ENCODE assay signal across 34 cellular contexts in the genomic region with DNA sequence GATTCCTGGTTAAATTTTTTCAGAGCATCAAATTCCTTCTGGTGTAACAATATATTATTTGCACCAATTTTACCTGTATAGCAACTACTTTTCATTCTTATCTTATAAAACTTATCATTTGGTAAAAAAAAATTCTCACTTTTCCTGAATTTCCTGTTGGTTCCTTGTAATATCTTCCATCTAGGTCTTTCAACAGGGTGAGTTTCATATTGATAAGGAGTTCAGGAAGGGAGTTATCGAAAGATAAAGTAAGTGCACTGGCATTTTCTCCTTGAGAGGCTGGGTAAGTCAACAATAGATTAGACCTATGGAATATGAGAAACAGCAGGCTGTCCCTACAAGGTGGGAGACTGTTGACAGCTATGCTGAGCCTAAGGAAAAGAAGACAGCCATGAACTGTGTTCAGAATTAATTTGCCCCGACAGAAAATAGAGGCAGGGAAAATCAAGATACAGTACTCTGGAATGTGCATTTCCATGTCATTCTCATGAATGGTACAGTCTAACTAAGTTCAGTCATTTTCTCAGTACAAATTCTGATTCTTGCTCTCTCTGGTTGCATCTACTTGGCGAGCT. TPM values are rescaled to one million over a fixed set of nuclear protein-coding genes. Genes with fewer than 3 reads are reported as not detected.
"Had no signal": no experiment of that assay in that cellular context is flagged by ENCODE, and none has a peak within 500 bp of the region (broad histone marks: within the 10 kb centered on the region; RNA-seq: fewer than 3 reads in every experiment).

No MANE protein-coding gene starts in this region.

- H3K4me1 Mint-ChIP-seq: activated B cell treated with CpG ODN at 0.5 μM for 24 hours; activated CD4-positive, alpha-beta memory T cell treated with anti-CD3 and anti-CD28 coated beads, Interleukin-2, amount 10 ng/mL, durations not matched to agents 7 days and 5 days; activated CD8-positive, alpha-beta memory T cell treated with anti-CD3 and anti-CD28 coated beads, Interleukin-2, amount 10 ng/mL, durations not matched to agents 7 days and 5 days; activated naive CD4-positive, alpha-beta T cell treated with anti-CD3 and anti-CD28 coated beads, Interleukin-2, amount 10 ng/mL, durations not matched to agents 7 days and 5 days; activated naive CD8-positive, alpha-beta T cell treated with anti-CD3 and anti-CD28 coated beads, Interleukin-2, amount 50 U/mL, for 24 hours; T-cell had no signal

- H3K4me3 Mint-ChIP-seq: activated B cell treated with CpG ODN at 0.5 μM for 24 hours; activated CD4-positive, alpha-beta memory T cell treated with anti-CD3 and anti-CD28 coated beads, Interleukin-2, amount 10 ng/mL, durations not matched to agents 7 days and 5 days; activated CD8-positive, alpha-beta memory T cell treated with anti-CD3 and anti-CD28 coated beads, Interleukin-2, amount 10 ng/mL, durations not matched to agents 7 days and 5 days; activated naive CD4-positive, alpha-beta T cell treated with anti-CD3 and anti-CD28 coated beads, Interleukin-2, amount 10 ng/mL, durations not matched to agents 7 days and 5 days; activated naive CD8-positive, alpha-beta T cell; activated naive CD8-positive, alpha-beta T cell treated with anti-CD3 and anti-CD28 coated beads, Interleukin-2, amount 50 U/mL, for 24 hours; T-cell; T-helper 17 cell had no signal

- H3K36me3 ChIP-seq: brain microvascular endothelial cell had no signal

- H3K27ac Mint-ChIP-seq: activated B cell treated with CpG ODN at 0.5 μM for 24 hours; activated CD4-positive, alpha-beta memory T cell treated with anti-CD3 and anti-CD28 coated beads, Interleukin-2, amount 10 ng/mL, durations not matched to agents 7 days and 5 days; activated CD8-positive, alpha-beta memory T cell treated with anti-CD3 and anti-CD28 coated beads, Interleukin-2, amount 10 ng/mL, durations not matched to agents 7 days and 5 days; activated naive CD4-positive, alpha-beta T cell treated with anti-CD3 and anti-CD28 coated beads, Interleukin-2, amount 10 ng/mL, durations not matched to agents 7 days and 5 days; activated naive CD8-positive, alpha-beta T cell; activated naive CD8-positive, alpha-beta T cell treated with anti-CD3 and anti-CD28 coated beads, Interleukin-2, amount 50 U/mL, for 24 hours; T-cell; T-helper 17 cell had no signal

- H3K9me3 Mint-ChIP-seq: activated CD4-positive, alpha-beta memory T cell treated with anti-CD3 and anti-CD28 coated beads, Interleukin-2, amount 10 ng/mL, durations not matched to agents 7 days and 5 days; activated naive CD4-positive, alpha-beta T cell treated with anti-CD3 and anti-CD28 coated beads, Interleukin-2, amount 10 ng/mL, durations not matched to agents 7 days and 5 days; activated naive CD8-positive, alpha-beta T cell treated with anti-CD3 and anti-CD28 coated beads, Interleukin-2, amount 50 U/mL, for 24 hours; T-cell had no signal

- H3K27ac ChIP-seq: brain microvascular endothelial cell had no signal

- DNase-seq: activated B cell treated with CpG ODN at 0.5 μM for 24 hours; activated CD4-positive, alpha-beta memory T cell treated with anti-CD3 and anti-CD28 coated beads, Interleukin-2, amount 10 ng/mL, durations not matched to agents 7 days and 5 days; activated CD4-positive, alpha-beta T cell treated with anti-CD3 and anti-CD28 coated beads for 4 hours; activated CD4-positive, CD25-positive, alpha-beta regulatory T cell treated with anti-CD3 and anti-CD28 coated beads, Interleukin-2, amount 50 U/mL, for 72 hours; activated CD8-positive, alpha-beta memory T cell treated with anti-CD3 and anti-CD28 coated beads for 24 hours; activated CD8-positive, alpha-beta memory T cell treated with anti-CD3 and anti-CD28 coated beads, Interleukin-2, amount 10 ng/mL, durations not matched to agents 7 days and 5 days; activated CD8-positive, alpha-beta memory T cell treated with anti-CD3 and anti-CD28 coated beads, Interleukin-2, amount 50 U/mL, for 48 hours; activated effector memory CD4-positive, alpha-beta T cell treated with Interleukin-2 at 50 U/mL for 16 hours; activated naive CD4-positive, alpha-beta T cell treated with anti-CD3 and anti-CD28 coated beads, Interleukin-2, amount 10 ng/mL, durations not matched to agents 7 days and 5 days; activated naive CD8-positive, alpha-beta T cell treated with anti-CD3 and anti-CD28 coated beads, Interleukin-2, amount 50 U/mL, for 24 hours; activated T-cell treated with anti-CD3 and anti-CD28 coated beads, Interleukin-2, amount 50 U/mL, for 48 hours; aorta; brain microvascular endothelial cell; central memory CD4-positive, alpha-beta T cell; Karpas-422; KBM-7; NCI-H1105; NCI-H1417 treated with DMSO at 0.1 percent for 48 hours; NCI-H1930; NCI-H2081 treated with DMSO at 0.1 percent for 48 hours; NCI-H345; NCI-H524 treated with DMSO at 0.1 percent for 48 hours; NK-92 treated with Interleukin-12 subunit alpha and Interleukin-12 subunit beta, amount 100 ng/mL, for 24 hours; OCI-M1; RPMI8226; SIG-M5; T-cell; T-helper 17 cell; T-helper 9 cell had no signal

- H3K36me3 Mint-ChIP-seq: activated CD8-positive, alpha-beta memory T cell treated with anti-CD3 and anti-CD28 coated beads, Interleukin-2, amount 10 ng/mL, durations not matched to agents 7 days and 5 days; activated naive CD4-positive, alpha-beta T cell treated with anti-CD3 and anti-CD28 coated beads, Interleukin-2, amount 10 ng/mL, durations not matched to agents 7 days and 5 days; activated naive CD8-positive, alpha-beta T cell; T-cell had no signal

RNA-seq across cellular contexts. Expression of gene IGFL1, which starts 9.7 kb away (rescaled TPM):
- total RNA-seq: activated B cell treated with CpG ODN at 0.5 μM for 24 hours; activated CD4-positive, alpha-beta memory T cell treated with anti-CD3 and anti-CD28 coated beads, Interleukin-2, amount 10 ng/mL, durations not matched to agents 7 days and 5 days; activated CD8-positive, alpha-beta memory T cell treated with anti-CD3 and anti-CD28 coated beads, Interleukin-2, amount 10 ng/mL, durations not matched to agents 7 days and 5 days; aorta; cerebellum; MCF 10A; NCI-H460; SK-MEL-5; T-cell; T-helper 17 cell had no signal
- polyA plus RNA-seq: aorta had no signal

RNA-seq across cellular contexts. Expression of gene HIF3A, which starts 57.6 kb away (rescaled TPM):
- total RNA-seq: activated B cell treated with CpG ODN at 0.5 μM for 24 hours; activated CD4-positive, alpha-beta memory T cell treated with anti-CD3 and anti-CD28 coated beads, Interleukin-2, amount 10 ng/mL, durations not matched to agents 7 days and 5 days; activated CD8-positive, alpha-beta memory T cell treated with anti-CD3 and anti-CD28 coated beads, Interleukin-2, amount 10 ng/mL, durations not matched to agents 7 days and 5 days; MCF 10A; NCI-H460; SK-MEL-5; T-helper 17 cell had no signal
